Comparison of ENCODE assay signal across 8 cellular contexts in genomic region chr3:69306239-69307185, GRCh38.
DNase-seq lines count a peak whose midpoint lies in the region; ATAC-seq and TF ChIP-seq lines count a peak whose summit lies in the region.

No MANE protein-coding gene starts in this region.

- TF ChIP-seq CTCF in A673 (conservative IDR thresholded peaks at IDR 0.05; ENCODE audit: low read depth, low read length) = peak; percentile 69

- no peaks in the 10 kb centered on the region for H3K4me1 ChIP-seq in A673 (ENCODE audit: insufficient read depth, low read length, poor library complexity, severe bottlenecking)

- ATAC-seq in GM18505 (IDR thresholded peaks at IDR 0.05; ENCODE audit: unreplicated experiment) = peak; percentile 97
- peak; percentile 88 for ATAC-seq in HG02943 (IDR thresholded peaks at IDR 0.05; ENCODE audit: low read depth, unreplicated experiment)
- peak; percentile 96 for ATAC-seq in left colon

- POLR2A ChIA-PET in A673 (lab: Charles Lee; ENCODE audit: low non-redundant PET) = no interaction called here

- DNase-seq in A673 (ENCODE audit: low spot score) (peak; percentile 66), NCI-H2171 treated with DMSO at 0.1 percent for 48 hours (lab: John Stamatoyannopoulos, UW) (peak; percentile 47), cerebellum (ENCODE audit: low spot score) (peak; percentile 31), left colon (peak; percentile 47 to 52)
- peak; percentile 50 for DNase-seq in activated CD4-positive, alpha-beta T cell treated with anti-CD3 and anti-CD28 coated beads for 1 hour
- DNase-seq in stimulated activated CD4-positive, alpha-beta T cell treated with anti-CD3 and anti-CD28 coated beads, Interleukin-2, amount 100 ng/mL, for 48 hours = peak; percentile 60 to 66

- BruUV-seq in A673 (replicated peaks; lab: Mats Ljungman, UMichigan) = no TSS peak

- H3K36me3 ChIP-seq in A673 (ENCODE audit: insufficient read depth, low read length, poor library complexity, severe bottlenecking) = no peaks in the 10 kb centered on the region

- H3K27ac ChIP-seq in A673 (ENCODE audit: low read depth, low read length, poor library complexity, severe bottlenecking) = no peak overlapping the region

- no peaks in the 10 kb centered on the region for H3K27me3 ChIP-seq in A673 (replicated peaks; ENCODE audit: insufficient read depth, low read depth, low read length, poor library complexity)

- no peaks in the 10 kb centered on the region for H3K9me3 ChIP-seq in A673 (ENCODE audit: low read depth, low read length, poor library complexity, severe bottlenecking)

- no peak overlapping the region for H3K4me3 ChIP-seq in A673 (ENCODE audit: low read depth, low read length, poor library complexity, severe bottlenecking)

- CTCF ChIA-PET in A673 (lab: Charles Lee) = interaction anchor here (0.6 to 1.6 kb wide), 4 partner anchors 104 to 186 kb away, joined by 3 to 7 read pairs (median 4); no protein-coding TSS in a partner anchor

- TF ChIP-seq POLR2A in GM18505 (IDR thresholded peaks at IDR 0.05; ENCODE audit: borderline replicate concordance, extremely low read depth, insufficient read depth, insufficient read length) = no peak

- intact Hi-C loops in A673 (cut with micrococcal nuclease; ENCODE audit: unreplicated experiment) = loop anchor here (2.0 kb wide), 2 partner anchors 146 to 186 kb away; no protein-coding TSS in a partner anchor
- intact Hi-C loops in left colon (cut with DNase I, micrococcal nuclease) = loop anchor here in 1 of 2 donors (2.0 kb wide), 1 partner anchor 144 kb away; no protein-coding TSS in a partner anchor
